8 cellular contexts compared by ENCODE assay signal in the genomic region with DNA sequence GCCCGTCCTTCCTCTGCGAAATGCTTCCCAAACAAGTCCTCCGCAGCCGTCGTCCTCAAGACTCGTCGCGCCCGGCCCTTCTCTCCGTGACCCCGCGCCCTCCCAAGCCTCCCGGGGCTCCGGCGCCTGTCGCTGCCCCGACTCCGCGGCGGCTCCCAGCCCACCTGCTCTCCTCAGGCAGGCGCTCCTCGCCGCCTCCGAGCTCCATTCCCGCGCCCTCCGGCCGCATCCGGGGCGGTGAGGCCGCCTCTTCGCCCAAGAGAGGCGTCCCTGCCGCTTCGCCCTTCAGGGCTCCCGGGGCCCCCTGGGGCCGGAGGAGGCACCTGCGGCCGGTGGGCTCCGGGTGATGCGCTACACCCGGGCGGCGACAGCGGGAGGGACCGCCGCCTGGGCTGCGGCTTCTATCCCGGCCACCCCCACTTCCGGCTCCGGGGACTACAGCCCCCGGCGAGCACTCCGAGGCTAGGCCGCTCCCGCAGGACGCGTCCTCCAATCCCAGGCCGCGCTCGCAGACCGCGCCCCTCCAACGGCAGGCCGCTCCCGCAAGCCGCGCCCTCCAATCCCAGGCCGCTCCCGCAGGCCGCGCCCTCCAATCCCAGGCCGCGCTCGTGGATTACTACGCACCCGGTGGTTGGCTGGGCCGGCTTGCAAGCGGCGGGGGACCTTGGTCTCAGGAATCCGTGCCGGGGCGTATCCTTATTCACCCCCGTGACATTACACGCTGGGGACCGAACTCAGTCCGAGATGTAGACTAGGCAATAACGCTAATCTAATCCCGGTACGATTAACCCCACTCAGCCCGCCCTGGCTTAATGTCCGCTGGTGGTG. TPM values are rescaled to one million over a fixed set of nuclear protein-coding genes. Genes with fewer than 3 reads are reported as not detected.
DNase-seq lines count a peak whose midpoint lies in the region; ATAC-seq, FAIRE-seq and TF ChIP-seq lines count a peak whose summit lies in the region.

Gene RUBCN, minus strand, starts transcription at position 414 of the 828 bp plus-strand sequence. Its CDS starts 185 bp downstream, at position 229.

- H3K36me3 ChIP-seq in DND-41 (ENCODE audit: insufficient read depth, low read length) (no peaks in the 10 kb centered on the region), Karpas-422 (ENCODE audit: insufficient read depth, low read length) (peaks cover 16% of the 10 kb centered on the region), esophagus squamous epithelium (no peaks in the 10 kb centered on the region)

- ATAC-seq in DND-41 (ENCODE audit: insufficient read depth, low read depth): peak; percentile 96
- peak; percentile 75 for ATAC-seq in GM21825 (IDR thresholded peaks at IDR 0.05; ENCODE audit: unreplicated experiment)
- ATAC-seq in activated T-cell treated with anti-CD3 and anti-CD28 coated beads, Interleukin-2, amount 50 U/mL, for 72 hours (replicated peaks in 1 of 2): peak; percentile 95 to 97

- H3K9me3 ChIP-seq in DND-41 (ENCODE audit: insufficient read depth, low read length, severe bottlenecking): no peaks in the 10 kb centered on the region
- H3K9me3 ChIP-seq in Karpas-422 (ENCODE audit: low read length): no peaks in the 10 kb centered on the region
- H3K9me3 ChIP-seq in esophagus squamous epithelium: no peaks in the 10 kb centered on the region

- H3K27ac Mint-ChIP-seq in activated T-cell treated with anti-CD3 and anti-CD28 coated beads, Interleukin-2, amount 50 U/mL, for 72 hours: peak within 1 kb of the TSS; percentile 68

- no peaks in the 10 kb centered on the region for H3K27me3 Mint-ChIP-seq in activated T-cell treated with anti-CD3 and anti-CD28 coated beads, Interleukin-2, amount 50 U/mL, for 72 hours (ENCODE audit: low read depth)

- H3K4me2 ChIP-seq in DND-41 (ENCODE audit: insufficient read depth, low read length) (peak within 1 kb of the TSS; percentile 92), Karpas-422 (ENCODE audit: low read depth, low read length, poor library complexity, severe bottlenecking) (peak within 1 kb of the TSS; percentile 96)

- H3K27ac ChIP-seq in DND-41 (ENCODE audit: low read length) (peak within 1 kb of the TSS; percentile 74), Karpas-422 (ENCODE audit: low read length) (peak within 1 kb of the TSS; percentile 97), esophagus squamous epithelium (peak within 1 kb of the TSS; percentile 90 to 91 (median 90))

- H3K9me3 Mint-ChIP-seq in activated T-cell treated with anti-CD3 and anti-CD28 coated beads, Interleukin-2, amount 50 U/mL, for 72 hours: no peaks in the 10 kb centered on the region

- H3K9me2 ChIP-seq in Karpas-422 (replicated peaks; ENCODE audit: insufficient read depth, low read length): no peaks in the 10 kb centered on the region

- H3K4me1 Mint-ChIP-seq in activated T-cell treated with anti-CD3 and anti-CD28 coated beads, Interleukin-2, amount 50 U/mL, for 72 hours (ENCODE audit: low read depth): peaks cover 37% of the 10 kb centered on the region

- peak in 3 of 4 donors; percentile 55 to 94 (median 77) for TF ChIP-seq POLR2A in esophagus squamous epithelium (IDR thresholded peaks at IDR 0.05)

- 0% methylated on average over 25 of the region's 92 CpGs; no CpG with 5 or more reads in 1 of the 2 donors for WGBS in esophagus squamous epithelium, 2 donors

- no peak for TF ChIP-seq CTCF in DND-41 (IDR thresholded peaks at IDR 0.05; ENCODE audit: borderline replicate concordance, extremely low read depth, low read length, poor library complexity, severe bottlenecking)
- peak in 1 of 6 experiments; percentile 19 for TF ChIP-seq CTCF in esophagus squamous epithelium (IDR thresholded peaks at IDR 0.05)

- peaks cover 28% of the 10 kb centered on the region for H3K4me1 ChIP-seq in DND-41 (ENCODE audit: insufficient read depth, low read length)
- H3K4me1 ChIP-seq in Karpas-422 (ENCODE audit: low read length): peaks cover 50% of the 10 kb centered on the region
- H3K4me1 ChIP-seq in esophagus squamous epithelium: peaks cover 12 to 34% (median 18%) of the 10 kb centered on the region in 3 donors

- H3K9ac ChIP-seq in DND-41 (ENCODE audit: low read depth, low read length) (peak within 1 kb of the TSS; percentile 61), Karpas-422 (ENCODE audit: low read length) (peak within 1 kb of the TSS; percentile 92)

- H2AFZ ChIP-seq in DND-41 (ENCODE audit: low read depth, low read length) (peak within 1 kb of the TSS; percentile 91), Karpas-422 (ENCODE audit: low read length) (peak within 1 kb of the TSS; percentile 49; the same call in 1 of the 2 replicates)

- H3K4me3 Mint-ChIP-seq in activated T-cell treated with anti-CD3 and anti-CD28 coated beads, Interleukin-2, amount 50 U/mL, for 72 hours: peak within 1 kb of the TSS; percentile 87 to 89

- no peaks in the 10 kb centered on the region for H3K27me3 ChIP-seq in DND-41 (ENCODE audit: insufficient read depth, low read length, poor library complexity)
- no peaks in the 10 kb centered on the region for H3K27me3 ChIP-seq in Karpas-422 (ENCODE audit: low read length)
- no peaks in the 10 kb centered on the region for H3K27me3 ChIP-seq in esophagus squamous epithelium

- peak; percentile 25 for FAIRE-seq in RCC 7860 (lab: Jason Lieb, UNC)

- H3K4me3 ChIP-seq in DND-41 (ENCODE audit: low read depth in 1 of 2, low read length in 2 of 2): peak within 1 kb of the TSS; percentile 66 to 90
- peak within 1 kb of the TSS; percentile 89 for H3K4me3 ChIP-seq in Karpas-422 (ENCODE audit: low read length)
- peak within 1 kb of the TSS; percentile 70 to 99 (median 78) for H3K4me3 ChIP-seq in esophagus squamous epithelium

- H3K79me2 ChIP-seq in DND-41 (ENCODE audit: insufficient read depth, low read length) (peaks cover 34% of the 10 kb centered on the region), Karpas-422 (ENCODE audit: low read length) (peaks cover 64% of the 10 kb centered on the region)

- intact Hi-C loops in esophagus squamous epithelium (cut with DNase I): no loop called here

- H3K36me3 Mint-ChIP-seq in activated T-cell treated with anti-CD3 and anti-CD28 coated beads, Interleukin-2, amount 50 U/mL, for 72 hours (ENCODE audit: insufficient read depth in 2 of 2): peaks cover 1 to 2% of the 10 kb centered on the region in 2 donors

- H4K20me1 ChIP-seq in DND-41 (ENCODE audit: insufficient read depth, low read length) (no peaks in the 10 kb centered on the region), Karpas-422 (ENCODE audit: insufficient read depth, low read depth, low read length) (no peaks in the 10 kb centered on the region)

- DNase-seq in DND-41 (peak; percentile 97), Karpas-422 (peak; percentile 100), RCC 7860 (ENCODE audit: low spot score) (peak; percentile 86), esophagus squamous epithelium (lab: John Stamatoyannopoulos, UW) (peak; percentile 80), myocyte (ENCODE audit: low read depth) (peak; percentile 95)
- DNase-seq in activated T-cell treated with anti-CD3 and anti-CD28 coated beads, Interleukin-2, amount 50 U/mL, for 72 hours: peak; percentile 95 to 97
- DNase-seq in stimulated activated CD8-positive, alpha-beta memory T cell treated with anti-CD3 and anti-CD28 coated beads, Interleukin-7, amount 100 ng/mL, for 4 hours (ENCODE audit: low read depth in 2 of 2): peak; percentile 74 to 91

RNA-seq across cellular contexts. Expression of gene RUBCN, which starts in this region (rescaled TPM):
- 87.0 and 128 TPM in 2 replicates for total RNA-seq in Karpas-422 (2014; rRNA removed; shearing (Covaris generic); ENCODE audit: low replicate concordance)
- total RNA-seq in activated T-cell treated with anti-CD3 and anti-CD28 coated beads, Interleukin-2, amount 50 U/mL, for 72 hours: 10 to 100 TPM; 33.1 to 33.9 TPM
- total RNA-seq in esophagus squamous epithelium: 10 to 100 TPM; 26.9 to 44.3 (median 35.0) TPM
- total RNA-seq in myocyte: 24.5 and 25.7 TPM in 2 replicates
- 13.0 TPM for polyA plus RNA-seq in myocyte (2012)

Comparison
In these comparisons a context has a peak if more than half of its experiments do, and no peak if none do; other contexts are left out.
1. Peak in every context shown above with its lines: DNase-seq, ATAC-seq, H3K4me3 ChIP-seq and H3K27ac ChIP-seq.